In genomic region chr1:221729771-221730170, GRCh38 we compare ENCODE assay signal across 19 cellular contexts. TPM values are rescaled to one million over a fixed set of nuclear protein-coding genes. Genes with fewer than 3 reads are reported as not detected.
DNase-seq lines count a peak whose midpoint lies in the region; ATAC-seq, FAIRE-seq and TF ChIP-seq lines count a peak whose summit lies in the region.
"Had no signal": no experiment of that assay in that cellular context is flagged by ENCODE, and none has a peak within 500 bp of the region (broad histone marks: within the 10 kb centered on the region; RNA-seq: fewer than 3 reads in every experiment).

No MANE protein-coding gene starts in this region.

- peaks cover 18% of the 10 kb centered on the region for H3K4me1 Mint-ChIP-seq in nephron
- peaks cover 86% of the 10 kb centered on the region for H3K4me1 Mint-ChIP-seq in activated T-cell treated with anti-CD3 and anti-CD28 coated beads, Interleukin-2, amount 50 U/mL, for 4 hours (ENCODE audit: low read depth)

- WGBS in IMR-90 (ENCODE audit: extremely low coverage in 2 of 2, insufficient read length in 1 of 2), 2 experiments = no CpG with 5 or more reads among the region's 1 CpG

- no peaks in the 10 kb centered on the region for H3K9me3 Mint-ChIP-seq in nephron
- H3K9me3 Mint-ChIP-seq in activated T-cell treated with anti-CD3 and anti-CD28 coated beads, Interleukin-2, amount 50 U/mL, for 4 hours = no peaks in the 10 kb centered on the region

- H3K18ac ChIP-seq in IMR-90 (ENCODE audit: low read depth, low read length) = peak overlapping the region; percentile 24; the same call in 1 of the 2 replicates

- peak overlapping the region; percentile 60; the same call in 1 of the 2 replicates for H3K4ac ChIP-seq in IMR-90 (ENCODE audit: low read depth, low read length)

- no peak overlapping the region; the same call in 1 of the 2 replicates for H3K9ac ChIP-seq in IMR-90 (ENCODE audit: low read depth, low read length)
- H3K9ac ChIP-seq: BLaER1 treated with 17β-estradiol and CSF1 and Interleukin-3, amounts not matched to agents 10 nM and 100 nM; parathyroid adenoma had no signal

- CTCF ChIA-PET in IMR-90 (lab: Yijun Ruan, JAX) = interaction anchor here (0.6 kb wide), 1 partner anchor 668 kb away, joined by 3 read pairs; no protein-coding TSS in a partner anchor

- H3K79me1 ChIP-seq in IMR-90 (ENCODE audit: low read depth in 1 of 2, low read length in 2 of 2) = peaks cover 19 to 69% of the 10 kb centered on the region in 2 experiments

- no peak overlapping the region for H2BK15ac ChIP-seq in IMR-90 (ENCODE audit: low read depth, low read length)

- dilution Hi-C loops in IMR-90 (cut with HindIII; ENCODE audit: low sequenced_read_pairs, unreplicated experiment) = no loop called here

- peaks cover 23% of the 10 kb centered on the region for H3K9me1 ChIP-seq in IMR-90 (ENCODE audit: insufficient read depth, low read length)

- H3K27me3 Mint-ChIP-seq in nephron (ENCODE audit: low read depth) = peaks cover 7% of the 10 kb centered on the region
- no peaks in the 10 kb centered on the region for H3K27me3 Mint-ChIP-seq in activated T-cell treated with anti-CD3 and anti-CD28 coated beads, Interleukin-2, amount 50 U/mL, for 4 hours (ENCODE audit: low read depth)
- H3K27me3 Mint-ChIP-seq: IgD-negative memory B cell had no signal

- H2BK20ac ChIP-seq in IMR-90 (ENCODE audit: low read depth, low read length) = peak overlapping the region; percentile 43; the same call in 1 of the 2 replicates

- H2AK5ac ChIP-seq in IMR-90 (ENCODE audit: low read depth, low read length) = no peak overlapping the region

- peak overlapping the region; percentile 32; the same call in 1 of the 2 replicates for H3K27ac ChIP-seq in IMR-90 (ENCODE audit: insufficient read depth, low read length)
- peak overlapping the region in 1 of 2 donors; percentile 34 for H3K27ac ChIP-seq in tibial artery
- H3K27ac ChIP-seq: BLaER1 treated with 17β-estradiol and CSF1 and Interleukin-3, amounts not matched to agents 10 nM and 100 nM; parathyroid adenoma had no signal

- H3K4me3 Mint-ChIP-seq in nephron = no peak overlapping the region
- H3K4me3 Mint-ChIP-seq in activated T-cell treated with anti-CD3 and anti-CD28 coated beads, Interleukin-2, amount 50 U/mL, for 4 hours = no peak overlapping the region
- H3K4me3 Mint-ChIP-seq: IgD-negative memory B cell had no signal

- no TSS peak for BruUV-seq in IMR-90 (replicated peaks; lab: Mats Ljungman, UMichigan)

- no peak overlapping the region for H4K91ac ChIP-seq in IMR-90 (ENCODE audit: insufficient read depth, low read depth, low read length)

- H4K8ac ChIP-seq in IMR-90 (ENCODE audit: low read depth in 2 of 2, low read length in 2 of 2) = no peak overlapping the region

- H3K4me3 ChIP-seq in IMR-90 (ENCODE audit: insufficient read depth, low read depth, low read length) (no peak overlapping the region), tibial artery (no peak overlapping the region)
- H3K4me3 ChIP-seq: BLaER1 treated with 17β-estradiol and CSF1 and Interleukin-3, amounts not matched to agents 10 nM and 100 nM had no signal

- POLR2A ChIA-PET in IMR-90 (lab: Charles Lee; ENCODE audit: unreplicated experiment) = interaction anchor here (0.6 kb wide), 1 partner anchor 38 kb away, joined by 14 read pairs; no protein-coding TSS in a partner anchor

- H3K36me3 ChIP-seq in IMR-90 (ENCODE audit: control insufficient read depth, insufficient read depth, low read length) = peaks cover 19% of the 10 kb centered on the region
- no peaks in the 10 kb centered on the region for H3K36me3 ChIP-seq in tibial artery

- H4K20me1 ChIP-seq in IMR-90 (ENCODE audit: insufficient read depth, low read length) = peaks cover 63% of the 10 kb centered on the region

- peak; percentile 12; the same call in 1 of the 2 replicates for ATAC-seq in IMR-90 (ENCODE audit: low read depth)
- no peak for ATAC-seq in HG02840 (IDR thresholded peaks at IDR 0.05; ENCODE audit: low FRiP score, unreplicated experiment)
- no peak for ATAC-seq in activated T-cell treated with anti-CD3 and anti-CD28 coated beads, Interleukin-2, amount 50 U/mL, for 4 hours
- ATAC-seq: esophagus mucosa, Panc1 had no signal

- TF ChIP-seq POLR2A in IMR-90 (IDR thresholded peaks at IDR 0.05; ENCODE audit: low read depth, low read length) = no peak

- no peak overlapping the region for H2AK9ac ChIP-seq in IMR-90 (replicated peaks; ENCODE audit: low read depth, low read length, poor library complexity)

- DNase-seq in ELR (ENCODE audit: low read depth) = peak; percentile 50
- DNase-seq in IMR-90 = peak; percentile 59
- DNase-seq in tibial artery = no peak
- DNase-seq in OCI-M1 (lab: John Stamatoyannopoulos, UW) = no peak
- no peak for DNase-seq in activated T-cell treated with anti-CD3 and anti-CD28 coated beads, Interleukin-2, amount 50 U/mL, for 4 hours
- DNase-seq: activated gamma-delta T cell treated with Interleukin-2 at 50 U/mL for 16 hours; kidney; NCI-H1048; NCI-H526 treated with DMSO at 0.1 percent for 48 hours; stimulated activated naive CD4-positive, alpha-beta T cell had no signal

- no peaks in the 10 kb centered on the region for H3K27me3 ChIP-seq in IMR-90 (ENCODE audit: control insufficient read depth, insufficient read depth, low read length)
- no peaks in the 10 kb centered on the region for H3K27me3 ChIP-seq in tibial artery
- H3K27me3 ChIP-seq: BLaER1 treated with 17β-estradiol and CSF1 and Interleukin-3, amounts not matched to agents 10 nM and 100 nM had no signal

- no peak overlapping the region for H2AFZ ChIP-seq in IMR-90 (replicated peaks; ENCODE audit: low read length, poor library complexity)
- H2AFZ ChIP-seq: parathyroid adenoma had no signal

- H3K23ac ChIP-seq in IMR-90 (ENCODE audit: low read depth, low read length) = 0 out of 2 replicates have a peak overlapping the region, but pooled peaks have one; percentile 54

- TF ChIP-seq CTCF in IMR-90 (conservative IDR thresholded peaks at IDR 0.05; ENCODE audit: low read depth, low read length) (no peak), nephron (IDR thresholded peaks at IDR 0.05; ENCODE audit: unreplicated experiment in 3 of 3) (no peak), tibial artery (IDR thresholded peaks at IDR 0.05) (no peak)

- intact Hi-C loops in IMR-90 (cut with micrococcal nuclease) (loop anchor here (10.0 kb wide), 2 partner anchors 465 to 915 kb away; no protein-coding TSS in a partner anchor), tibial artery (cut with DNase I; ENCODE audit: low total_unique reads) (no loop called here)

- in situ Hi-C loops in IMR-90 (cut with MboI; ENCODE audit: low sequenced_read_pairs) = loop anchor here (25.0 kb wide), 1 partner anchor 908 kb away; no protein-coding TSS in a partner anchor

- peak overlapping the region; percentile 72 for H3K4me2 ChIP-seq in IMR-90 (ENCODE audit: low read depth, low read length)

- H4K5ac ChIP-seq in IMR-90 (ENCODE audit: low read depth, low read length) = no peak overlapping the region

- H3K9me3 ChIP-seq in IMR-90 (ENCODE audit: control insufficient read depth, insufficient read depth, low read length) (no peaks in the 10 kb centered on the region), tibial artery (no peaks in the 10 kb centered on the region)

- peak overlapping the region; percentile 50; the same call in 1 of the 2 replicates for H2BK120ac ChIP-seq in IMR-90 (ENCODE audit: low read depth, low read length)

- FAIRE-seq in endometrium (lab: Jason Lieb, UNC) = peak; percentile 41
- FAIRE-seq: GM18507, kidney had no signal

- H3K36me3 Mint-ChIP-seq in nephron (ENCODE audit: low read depth) = no peaks in the 10 kb centered on the region
- peaks cover 11% of the 10 kb centered on the region for H3K36me3 Mint-ChIP-seq in activated T-cell treated with anti-CD3 and anti-CD28 coated beads, Interleukin-2, amount 50 U/mL, for 4 hours (ENCODE audit: insufficient read depth)

- peak overlapping the region; percentile 76 for H2BK5ac ChIP-seq in IMR-90 (ENCODE audit: low read depth, low read length, poor library complexity, severe bottlenecking)

- peak overlapping the region; percentile 9 to 66 (median 35) for H3K27ac Mint-ChIP-seq in nephron
- H3K27ac Mint-ChIP-seq: IgD-negative memory B cell had no signal

- H3K56ac ChIP-seq in IMR-90 (ENCODE audit: extremely low read depth, insufficient read depth, low read length) = no peak overlapping the region

- no peak for TF ChIP-seq RAD21 in IMR-90 (IDR thresholded peaks at IDR 0.05; ENCODE audit: low read length)

- no peak overlapping the region; the same call in 1 of the 2 replicates for H3K14ac ChIP-seq in IMR-90 (replicated peaks; ENCODE audit: low read depth, low read length)

- H3K4me1 ChIP-seq in IMR-90 (ENCODE audit: control insufficient read depth, insufficient read depth, low read length) = peaks cover 32% of the 10 kb centered on the region
- H3K4me1 ChIP-seq in tibial artery = peaks cover 0 to 74% (median 17%) of the 10 kb centered on the region in 4 donors
- H3K4me1 ChIP-seq: parathyroid adenoma had no signal

TF ChIP-seq in IMR-90, 13 proteins besides CTCF, POLR2A, EP300 and RAD21:
- TF ChIP-seq RFX5 (IDR thresholded peaks at IDR 0.05; ENCODE audit: low read depth, low read length) (no peak), CEBPB (IDR thresholded peaks at IDR 0.05; ENCODE audit: low read depth, low read length) (no peak), NFE2L2 (IDR thresholded peaks at IDR 0.05; ENCODE audit: low read depth, low read length) (no peak), SMC3 (IDR thresholded peaks at IDR 0.05; ENCODE audit: low read depth, low read length) (no peak), MAZ (IDR thresholded peaks at IDR 0.05; ENCODE audit: borderline replicate concordance, low read depth, low read length) (no peak), USF2 (IDR thresholded peaks at IDR 0.05; ENCODE audit: low read depth, low read length) (no peak), MXI1 (IDR thresholded peaks at IDR 0.05; ENCODE audit: borderline replicate concordance, low read depth, low read length) (no peak), CHD1 (IDR thresholded peaks at IDR 0.05; ENCODE audit: low read depth, low read length) (no peak), FOS (IDR thresholded peaks at IDR 0.05; ENCODE audit: low read depth, low read length) (no peak)

RNA-seq across cellular contexts. Expression of gene DUSP10, which starts 12.1 kb away (rescaled TPM):
- 59.1 and 71.4 TPM in 2 replicates for total RNA-seq in IMR-90 (2012; rRNA removed)
- 41.7 and 44.8 TPM in 2 replicates for polyA plus RNA-seq in IMR-90 (2012; rRNA removed)
- polyA plus RNA-seq in IMR-90 (2012; cell fraction: cytosol; rRNA removed) = 23.4 and 35.1 TPM in 2 replicates
- 32.9 and 43.8 TPM in 2 replicates for polyA plus RNA-seq in IMR-90 (2012; cell fraction: nucleus; rRNA removed; ENCODE audit: low replicate concordance)
- 10 to 100 TPM in 2 of 3 donors, 1 to 10 TPM in 1; 9.4 to 17.1 (median 12.4) TPM for total RNA-seq in activated T-cell treated with anti-CD3 and anti-CD28 coated beads, Interleukin-2, amount 50 U/mL, for 4 hours

Comparison
In these comparisons a context has a peak if more than half of its experiments do, and no peak if none do; other contexts are left out.
1. DNase-seq: peak in ELR (single experiment) and IMR-90 (single experiment); none in tibial artery (0 of 2), OCI-M1 (single experiment) and activated T-cell treated with anti-CD3 and anti-CD28 coated beads, Interleukin-2, amount 50 U/mL, for 4 hours (single experiment).